In genomic region chr2:128027801-128028667, GRCh38 we compare ENCODE assay signal across 1 cellular context.
TF ChIP-seq lines count a peak whose summit lies in the region.

Gene SAP130, minus strand, starts transcription at chr2:128028059. Its CDS starts 1,767 bp downstream, at chr2:128026292.

TF ChIP-seq in GM12878, 131 proteins besides CTCF, POLR2A, EP300 and RAD21 (continued from another document):
- TF ChIP-seq ZNF217 (IDR thresholded peaks at IDR 0.05) = no peak
- peak; percentile 58; the same call in 1 of the 2 replicates for TF ChIP-seq IRF3 (IDR thresholded peaks at IDR 0.05)
- no peak for TF ChIP-seq BRCA1 (IDR thresholded peaks at IDR 0.05; ENCODE audit: low read depth, low read length)
- TF ChIP-seq PBX3 (IDR thresholded peaks at IDR 0.05; ENCODE audit: insufficient replicate concordance, low read depth, low read length) = no peak
- TF ChIP-seq CHD2 (IDR thresholded peaks at IDR 0.05; ENCODE audit: borderline replicate concordance, low read depth, low read length) = peak; percentile 75
- no peak for TF ChIP-seq SMC3 (IDR thresholded peaks at IDR 0.05; ENCODE audit: borderline replicate concordance, low read length)
- no peak for TF ChIP-seq TCF12 (IDR thresholded peaks at IDR 0.05; ENCODE audit: low read depth, low read length)
- TF ChIP-seq CHD4 (IDR thresholded peaks at IDR 0.05) = no peak
- TF ChIP-seq LARP7 (IDR thresholded peaks at IDR 0.05) = peak; percentile 70
- TF ChIP-seq ZNF274 (IDR thresholded peaks at IDR 0.05; ENCODE audit: insufficient read depth, insufficient read length) = no peak
- TF ChIP-seq ESRRA (IDR thresholded peaks at IDR 0.05; ENCODE audit: low read length) = no peak
- no peak for TF ChIP-seq SUPT20H (IDR thresholded peaks at IDR 0.05; ENCODE audit: borderline replicate concordance, control insufficient read depth, low read depth, low read length)
- peak; percentile 15 for TF ChIP-seq RELA (IDR thresholded peaks at IDR 0.05; ENCODE audit: borderline replicate concordance, partially characterized antibody)
- TF ChIP-seq JUND (IDR thresholded peaks at IDR 0.05; ENCODE audit: low read depth, low read length) = no peak
